21 cellular contexts compared by ENCODE assay signal in genomic region chr11:108233277-108233945, GRCh38. TPM values are rescaled to one million over a fixed set of nuclear protein-coding genes. Genes with fewer than 3 reads are reported as not detected.
DNase-seq lines count a peak whose midpoint lies in the region; ATAC-seq and TF ChIP-seq lines count a peak whose summit lies in the region.
"Had no signal": no experiment of that assay in that cellular context is flagged by ENCODE, and none has a peak within 500 bp of the region (broad histone marks: within the 10 kb centered on the region; RNA-seq: fewer than 3 reads in every experiment).

No MANE protein-coding gene starts in this region.

- peak overlapping the region; percentile 91 for H3K27ac Mint-ChIP-seq in activated naive CD4-positive, alpha-beta T cell treated with anti-CD3 and anti-CD28 coated beads, Interleukin-2, amount 50 U/mL, for 24 hours
- peak overlapping the region; percentile 73 for H3K27ac Mint-ChIP-seq in activated CD8-positive, alpha-beta T cell treated with anti-CD3 and anti-CD28 coated beads for 36 hours
- H3K27ac Mint-ChIP-seq: activated CD8-positive, alpha-beta memory T cell treated with anti-CD3 and anti-CD28 coated beads, Interleukin-2, amount 10 ng/mL, durations not matched to agents 7 days and 5 days had no signal

- H3K4me3 Mint-ChIP-seq in activated naive CD4-positive, alpha-beta T cell treated with anti-CD3 and anti-CD28 coated beads, Interleukin-2, amount 50 U/mL, for 24 hours: peak overlapping the region; percentile 60
- no peak overlapping the region for H3K4me3 Mint-ChIP-seq in activated CD8-positive, alpha-beta T cell treated with anti-CD3 and anti-CD28 coated beads for 36 hours
- H3K4me3 Mint-ChIP-seq: activated CD8-positive, alpha-beta memory T cell treated with anti-CD3 and anti-CD28 coated beads, Interleukin-2, amount 10 ng/mL, durations not matched to agents 7 days and 5 days had no signal

- TF ChIP-seq CTCF in activated CD8-positive, alpha-beta T cell treated with anti-CD3 and anti-CD28 coated beads for 36 hours (IDR thresholded peaks at IDR 0.05): no peak

- ATAC-seq in activated CD8-positive, alpha-beta T cell treated with anti-CD3 and anti-CD28 coated beads for 36 hours: no peak
- ATAC-seq in left colon: peak; percentile 50
- ATAC-seq: activated CD8-positive, alpha-beta memory T cell treated with anti-CD3 and anti-CD28 coated beads, Interleukin-2, amount 10 ng/mL, durations not matched to agents 7 days and 5 days; gastroesophageal sphincter had no signal

- POLR2A ChIA-PET in activated CD8-positive, alpha-beta T cell treated with anti-CD3 and anti-CD28 coated beads for 36 hours (lab: Charles Lee): interaction anchor here (1.5 to 4.3 kb wide), 3 partner anchors 8 to 14 kb away, joined by 4 to 28 read pairs (median 5); partner anchors contain the start of genes ATM and NPAT

- no peak for DNase-seq in activated naive CD4-positive, alpha-beta T cell treated with anti-CD3 and anti-CD28 coated beads, Interleukin-2, amount 50 U/mL, for 16 hours
- no peak for DNase-seq in activated CD8-positive, alpha-beta T cell treated with anti-CD3 and anti-CD28 coated beads for 36 hours
- DNase-seq in left colon: no peak
- DNase-seq in NCI-H1694 (lab: John Stamatoyannopoulos, UW): no peak
- no peak for DNase-seq in H4 (ENCODE audit: low spot score)
- no peak for DNase-seq in D341Med (ENCODE audit: low spot score)
- DNase-seq: ACHN; activated CD8-positive, alpha-beta memory T cell treated with anti-CD3 and anti-CD28 coated beads, Interleukin-2, amount 10 ng/mL, durations not matched to agents 7 days and 5 days; amniotic stem cell; brain microvascular endothelial cell; Calu3; dorsolateral prefrontal cortex; hippocampal formation; mesendoderm; NCI-H1417 treated with DMSO at 0.1 percent for 48 hours; NCI-H2081 treated with DMSO at 0.1 percent for 48 hours; NCI-H345; SIG-M5; tibial artery had no signal

- CTCF ChIA-PET in activated CD8-positive, alpha-beta T cell treated with anti-CD3 and anti-CD28 coated beads for 36 hours (lab: Charles Lee): no interaction called here

- intact Hi-C loops in activated CD8-positive, alpha-beta T cell treated with anti-CD3 and anti-CD28 coated beads for 36 hours (cut with micrococcal nuclease): no loop called here
- intact Hi-C loops in left colon (cut with DNase I, micrococcal nuclease): no loop called here

- no peaks in the 10 kb centered on the region for H3K27me3 Mint-ChIP-seq in activated naive CD4-positive, alpha-beta T cell treated with anti-CD3 and anti-CD28 coated beads, Interleukin-2, amount 50 U/mL, for 24 hours
- H3K27me3 Mint-ChIP-seq in activated CD8-positive, alpha-beta T cell treated with anti-CD3 and anti-CD28 coated beads for 36 hours: no peaks in the 10 kb centered on the region

- peaks cover 87% of the 10 kb centered on the region for H3K4me1 Mint-ChIP-seq in activated naive CD4-positive, alpha-beta T cell treated with anti-CD3 and anti-CD28 coated beads, Interleukin-2, amount 50 U/mL, for 24 hours
- peaks cover 77% of the 10 kb centered on the region for H3K4me1 Mint-ChIP-seq in activated CD8-positive, alpha-beta T cell treated with anti-CD3 and anti-CD28 coated beads for 36 hours (ENCODE audit: low read depth)

- no peaks in the 10 kb centered on the region for H3K9me3 Mint-ChIP-seq in activated naive CD4-positive, alpha-beta T cell treated with anti-CD3 and anti-CD28 coated beads, Interleukin-2, amount 50 U/mL, for 24 hours
- H3K9me3 Mint-ChIP-seq in activated CD8-positive, alpha-beta T cell treated with anti-CD3 and anti-CD28 coated beads for 36 hours: no peaks in the 10 kb centered on the region

- peaks cover 24% of the 10 kb centered on the region for H3K36me3 Mint-ChIP-seq in activated naive CD4-positive, alpha-beta T cell treated with anti-CD3 and anti-CD28 coated beads, Interleukin-2, amount 50 U/mL, for 24 hours
- H3K36me3 Mint-ChIP-seq in activated CD8-positive, alpha-beta T cell treated with anti-CD3 and anti-CD28 coated beads for 36 hours (ENCODE audit: low read depth): peaks cover 53% of the 10 kb centered on the region

RNA-seq across cellular contexts. Expression of gene ATM, which starts 10.5 kb away (rescaled TPM):
- total RNA-seq in activated CD8-positive, alpha-beta T cell treated with anti-CD3 and anti-CD28 coated beads for 36 hours: 10 to 100 TPM; 75.8 to 77.5 TPM
- total RNA-seq in left colon: 10 to 100 TPM; 24.3 to 33.3 TPM
- 18.8 and 20.0 TPM in 2 replicates for total RNA-seq in H4 (2014; rRNA removed; shearing (Covaris generic))

RNA-seq across cellular contexts. Expression of gene NPAT, which starts 11.0 kb away (rescaled TPM):
- 10 to 100 TPM; 32.1 to 37.1 TPM for total RNA-seq in activated CD8-positive, alpha-beta T cell treated with anti-CD3 and anti-CD28 coated beads for 36 hours
- 10 to 100 TPM; 10.5 to 13.0 TPM for total RNA-seq in left colon
- total RNA-seq in H4 (2014; rRNA removed; shearing (Covaris generic)): 8.6 and 9.3 TPM in 2 replicates
